In the genomic region with DNA sequence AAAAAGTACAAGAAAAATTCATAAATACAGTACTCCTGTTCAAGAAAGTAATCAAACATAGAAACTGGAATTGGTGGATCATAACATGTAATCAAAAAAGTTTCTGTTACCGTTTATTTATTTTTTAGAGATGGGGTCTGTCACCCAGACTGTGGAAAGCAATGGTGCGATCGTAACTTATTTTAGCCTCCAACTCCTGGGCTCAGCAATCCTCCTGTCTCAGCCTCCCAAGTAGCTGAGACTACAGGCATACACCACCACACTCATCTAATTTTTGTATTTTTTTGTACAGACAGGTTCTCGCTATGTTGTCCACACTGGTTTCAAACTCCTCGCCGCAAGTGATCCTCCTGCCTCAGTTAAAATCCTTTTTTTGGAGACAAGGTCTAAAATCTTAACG, we compare ENCODE assay signal across 13 cellular contexts.
"Had no signal": no experiment of that assay in that cellular context is flagged by ENCODE, and none has a peak within 500 bp of the region (broad histone marks: within the 10 kb centered on the region; RNA-seq: fewer than 3 reads in every experiment).

No MANE protein-coding gene starts in this region.

- H3K27me3 Mint-ChIP-seq: naive thymus-derived CD4-positive, alpha-beta T cell had no signal

- H3K27ac ChIP-seq: lower lobe of right lung, parathyroid adenoma, upper lobe of right lung had no signal

- H3K36me3 Mint-ChIP-seq: stimulated activated effector memory CD8-positive, alpha-beta T cell treated with anti-CD3 and anti-CD28 coated beads, Interleukin-12 subunit alpha, Interleukin-12 subunit beta, amount 100 ng/mL, for 72 hours had no signal

- H3K27me3 ChIP-seq: upper lobe of right lung had no signal

- H3K4me3 Mint-ChIP-seq: stimulated activated effector memory CD8-positive, alpha-beta T cell treated with anti-CD3 and anti-CD28 coated beads, Interleukin-12 subunit alpha, Interleukin-12 subunit beta, amount 100 ng/mL, for 72 hours had no signal

- H2AFZ ChIP-seq: parathyroid adenoma had no signal

- H3K9me3 Mint-ChIP-seq: naive thymus-derived CD4-positive, alpha-beta T cell; stimulated activated effector memory CD8-positive, alpha-beta T cell treated with anti-CD3 and anti-CD28 coated beads, Interleukin-12 subunit alpha, Interleukin-12 subunit beta, amount 100 ng/mL, for 72 hours had no signal

- H3K36me3 ChIP-seq: lower lobe of right lung, upper lobe of right lung had no signal

- ATAC-seq: left cardiac atrium; lower lobe of right lung; naive thymus-derived CD4-positive, alpha-beta T cell; stimulated activated effector memory CD8-positive, alpha-beta T cell treated with anti-CD3 and anti-CD28 coated beads, Interleukin-12 subunit alpha, Interleukin-12 subunit beta, amount 100 ng/mL, for 72 hours; upper lobe of right lung had no signal

- H3K9me3 ChIP-seq: lower lobe of right lung, upper lobe of right lung had no signal

- H3K4me3 ChIP-seq: lower lobe of right lung, upper lobe of right lung had no signal

- H3K9ac ChIP-seq: parathyroid adenoma had no signal

- DNase-seq: activated CD4-positive, alpha-beta T cell treated with anti-CD3 and anti-CD28 coated beads for 1 hour; activated CD4-positive, alpha-beta T cell treated with anti-CD3 and anti-CD28 coated beads, Interleukin-2, amount 50 U/mL, for 4 hours; activated naive CD4-positive, alpha-beta T cell; activated T-cell treated with anti-CD3 and anti-CD28 coated beads for 4 hours; anterior cingulate cortex; glutamatergic neuron; left cardiac atrium; lower lobe of right lung; midbrain; naive thymus-derived CD4-positive, alpha-beta T cell; upper lobe of right lung had no signal
